Comparison of ENCODE assay signal across 19 cellular contexts in the genomic region with DNA sequence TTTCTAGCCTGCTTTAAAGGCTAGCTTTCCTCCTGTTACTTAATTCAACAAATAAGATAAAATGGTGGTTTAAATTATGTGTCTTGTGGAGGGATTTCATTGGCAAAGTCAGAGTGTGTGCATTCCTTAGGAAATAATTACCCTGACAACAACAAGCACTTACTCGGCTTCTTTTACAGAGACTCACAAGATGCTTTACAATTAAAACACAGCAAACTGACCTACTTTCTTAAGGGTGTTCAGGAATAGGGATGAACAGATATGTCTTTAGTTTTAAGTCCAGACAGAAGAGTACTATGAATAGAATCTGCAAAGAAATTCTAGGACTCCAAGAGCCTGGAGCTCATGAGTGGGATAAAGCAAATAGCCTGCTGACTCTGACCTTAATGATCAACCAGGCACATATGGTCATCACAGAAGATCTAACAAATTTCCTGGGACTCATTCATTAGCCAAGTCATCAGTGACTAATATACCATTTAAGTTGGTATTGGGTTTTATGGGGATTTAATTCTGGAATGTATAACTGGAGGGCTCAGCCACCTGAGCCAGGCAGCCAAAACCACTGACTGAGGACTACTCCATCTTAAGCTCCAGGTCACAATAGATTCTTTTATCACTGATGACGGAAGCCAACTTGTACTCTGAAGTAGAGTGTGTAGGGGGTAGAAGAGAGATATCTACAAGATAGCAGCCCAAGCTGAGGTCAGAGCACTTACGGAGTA.
DNase-seq lines count a peak whose midpoint lies in the region; ATAC-seq, FAIRE-seq and TF ChIP-seq lines count a peak whose summit lies in the region.
"Had no signal": no experiment of that assay in that cellular context is flagged by ENCODE, and none has a peak within 500 bp of the region (broad histone marks: within the 10 kb centered on the region; RNA-seq: fewer than 3 reads in every experiment).

No MANE protein-coding gene starts in this region.

- H3K27ac Mint-ChIP-seq in natural killer cell = no peak overlapping the region
- no peak overlapping the region for H3K27ac Mint-ChIP-seq in activated CD4-positive, alpha-beta memory T cell treated with anti-CD3 and anti-CD28 coated beads, Interleukin-2, amount 10 ng/mL, durations not matched to agents 7 days and 5 days
- H3K27ac Mint-ChIP-seq: B cell; CD4-positive, CD25-positive, alpha-beta regulatory T cell had no signal

- H3K4me1 Mint-ChIP-seq in natural killer cell = no peaks in the 10 kb centered on the region
- no peaks in the 10 kb centered on the region for H3K4me1 Mint-ChIP-seq in activated CD4-positive, alpha-beta memory T cell treated with anti-CD3 and anti-CD28 coated beads, Interleukin-2, amount 10 ng/mL, durations not matched to agents 7 days and 5 days
- H3K4me1 Mint-ChIP-seq: B cell; CD4-positive, CD25-positive, alpha-beta regulatory T cell had no signal

- no peak for ATAC-seq in natural killer cell

- no peak overlapping the region for H3K4me3 ChIP-seq in AG10803 (ENCODE audit: low read length)

- no peak overlapping the region for H3K4me3 Mint-ChIP-seq in natural killer cell
- no peak overlapping the region for H3K4me3 Mint-ChIP-seq in activated CD4-positive, alpha-beta memory T cell treated with anti-CD3 and anti-CD28 coated beads, Interleukin-2, amount 10 ng/mL, durations not matched to agents 7 days and 5 days
- H3K4me3 Mint-ChIP-seq: B cell; CD4-positive, CD25-positive, alpha-beta regulatory T cell had no signal

- no peaks in the 10 kb centered on the region for H3K27me3 Mint-ChIP-seq in natural killer cell (ENCODE audit: low read depth in 2 of 2)
- no peaks in the 10 kb centered on the region for H3K27me3 Mint-ChIP-seq in activated CD4-positive, alpha-beta memory T cell treated with anti-CD3 and anti-CD28 coated beads, Interleukin-2, amount 10 ng/mL, durations not matched to agents 7 days and 5 days
- H3K27me3 Mint-ChIP-seq: B cell; CD4-positive, CD25-positive, alpha-beta regulatory T cell had no signal

- FAIRE-seq in RCC 7860 (lab: Jason Lieb, UNC) = no peak
- FAIRE-seq: GM12891, GM19239 had no signal

- POLR2A ChIA-PET in activated CD4-positive, alpha-beta memory T cell treated with anti-CD3 and anti-CD28 coated beads, Interleukin-2, amount 10 ng/mL, durations not matched to agents 7 days and 5 days (lab: Charles Lee) = no interaction called here

- peaks cover 0 to 4% of the 10 kb centered on the region in 2 donors for H3K9me3 Mint-ChIP-seq in natural killer cell
- H3K9me3 Mint-ChIP-seq in activated CD4-positive, alpha-beta memory T cell treated with anti-CD3 and anti-CD28 coated beads, Interleukin-2, amount 10 ng/mL, durations not matched to agents 7 days and 5 days = no peaks in the 10 kb centered on the region

- intact Hi-C loops in natural killer cell (cut with micrococcal nuclease) = no loop called here

- CTCF ChIA-PET in activated CD4-positive, alpha-beta memory T cell treated with anti-CD3 and anti-CD28 coated beads, Interleukin-2, amount 10 ng/mL, durations not matched to agents 7 days and 5 days (lab: Charles Lee) = no interaction called here

- DNase-seq in AG10803 (ENCODE audit: low read depth) (peak; percentile 49), RCC 7860 (ENCODE audit: low spot score) (peak; percentile 52), cerebellum (ENCODE audit: low spot score) (peak; percentile 22), renal cortical epithelial cell (ENCODE audit: low read depth) (peak; percentile 84), natural killer cell (no peak), Ammon's horn (ENCODE audit: low spot score) (no peak), GM20000 (ENCODE audit: low spot score) (no peak)
- DNase-seq in activated CD4-positive, alpha-beta memory T cell treated with anti-CD3 and anti-CD28 coated beads, Interleukin-2, amount 10 ng/mL, durations not matched to agents 7 days and 5 days = no peak
- DNase-seq: CD4-positive, CD25-positive, alpha-beta regulatory T cell; COR-L47; NCI-H1092 treated with DMSO at 0.1 percent for 48 hours; NCI-H2081; NCI-H510A; NCI-H748 treated with DMSO at 0.1 percent for 48 hours; NK-92 treated with Interleukin-12 subunit alpha and Interleukin-12 subunit beta, amount 100 ng/mL, for 24 hours; SHP77 treated with DMSO at 0.1 percent for 48 hours had no signal

- no peak for TF ChIP-seq CTCF in AG10803 (conservative IDR thresholded peaks at IDR 0.05; ENCODE audit: low read length)
- no peak for TF ChIP-seq CTCF in natural killer cell (IDR thresholded peaks at IDR 0.05)
- no peak for TF ChIP-seq CTCF in GM20000 (IDR thresholded peaks at IDR 0.05; ENCODE audit: extremely low read depth, missing control alignments)

- no peaks in the 10 kb centered on the region for H3K36me3 Mint-ChIP-seq in natural killer cell
- H3K36me3 Mint-ChIP-seq in activated CD4-positive, alpha-beta memory T cell treated with anti-CD3 and anti-CD28 coated beads, Interleukin-2, amount 10 ng/mL, durations not matched to agents 7 days and 5 days (ENCODE audit: low read depth) = no peaks in the 10 kb centered on the region
- H3K36me3 Mint-ChIP-seq: CD4-positive, CD25-positive, alpha-beta regulatory T cell had no signal

Comparison
In these comparisons a context has a peak if more than half of its experiments do, and no peak if none do; other contexts are left out.
1. DNase-seq: peak in AG10803 (single experiment), RCC 7860 (single experiment), cerebellum (single experiment) and renal cortical epithelial cell (single experiment); none in natural killer cell (single experiment), Ammon's horn (single experiment), GM20000 (single experiment) and activated CD4-positive, alpha-beta memory T cell treated with anti-CD3 and anti-CD28 coated beads, Interleukin-2, amount 10 ng/mL, durations not matched to agents 7 days and 5 days (single experiment).